In genomic region chr10:72784551-72785421, GRCh38 we compare ENCODE assay signal across 10 cellular contexts.
DNase-seq lines count a peak whose midpoint lies in the region; ATAC-seq and TF ChIP-seq lines count a peak whose summit lies in the region.
"Had no signal": no experiment of that assay in that cellular context is flagged by ENCODE, and none has a peak within 500 bp of the region (broad histone marks: within the 10 kb centered on the region; RNA-seq: fewer than 3 reads in every experiment).

No MANE protein-coding gene starts in this region.

- H3K9me3 Mint-ChIP-seq in nephron progenitor cell: peaks cover 2% of the 10 kb centered on the region
- H3K9me3 Mint-ChIP-seq in activated CD8-positive, alpha-beta T cell treated with anti-CD3 and anti-CD28 coated beads for 36 hours: no peaks in the 10 kb centered on the region

- peak; percentile 80 for DNase-seq in AG08395 (ENCODE audit: low spot score)
- peak; percentile 6 for DNase-seq in NCI-H2227 treated with DMSO at 0.1 percent for 48 hours (lab: John Stamatoyannopoulos, UW)
- no peak for DNase-seq in esophagus muscularis mucosa (ENCODE audit: extremely low spot score)
- peak; percentile 56 for DNase-seq in nephron progenitor cell
- no peak for DNase-seq in GM19240 (ENCODE audit: insufficient read length, low spot score)
- DNase-seq in activated CD8-positive, alpha-beta T cell treated with anti-CD3 and anti-CD28 coated beads for 36 hours: no peak
- DNase-seq: DND-41 had no signal

- no peaks in the 10 kb centered on the region for H3K27me3 ChIP-seq in esophagus muscularis mucosa

- peaks cover 25% of the 10 kb centered on the region for H3K4me1 Mint-ChIP-seq in nephron progenitor cell
- peaks cover 7% of the 10 kb centered on the region for H3K4me1 Mint-ChIP-seq in activated CD8-positive, alpha-beta T cell treated with anti-CD3 and anti-CD28 coated beads for 36 hours (ENCODE audit: low read depth)

- TF ChIP-seq CTCF in esophagus muscularis mucosa (IDR thresholded peaks at IDR 0.05) (no peak), nephron progenitor cell (IDR thresholded peaks at IDR 0.05) (no peak)
- no peak for TF ChIP-seq CTCF in activated CD8-positive, alpha-beta T cell treated with anti-CD3 and anti-CD28 coated beads for 36 hours (IDR thresholded peaks at IDR 0.05)

- no peaks in the 10 kb centered on the region for H3K36me3 ChIP-seq in esophagus muscularis mucosa

- H3K4me1 ChIP-seq in esophagus muscularis mucosa: peaks cover 25 to 45% (median 28%) of the 10 kb centered on the region in 4 donors
- H3K4me1 ChIP-seq: parathyroid adenoma had no signal

- no peak for ATAC-seq in GM21737 (IDR thresholded peaks at IDR 0.05; ENCODE audit: unreplicated experiment)
- ATAC-seq in activated CD8-positive, alpha-beta T cell treated with anti-CD3 and anti-CD28 coated beads for 36 hours: no peak
- no peak for ATAC-seq in HG03521 (IDR thresholded peaks at IDR 0.05; ENCODE audit: unreplicated experiment)

- peak overlapping the region in 1 of 4 donors; percentile 11 for H3K27ac ChIP-seq in esophagus muscularis mucosa (replicated peaks in 1 of 4)
- H3K27ac ChIP-seq: parathyroid adenoma had no signal

- no peak overlapping the region for H3K4me3 Mint-ChIP-seq in nephron progenitor cell
- H3K4me3 Mint-ChIP-seq in activated CD8-positive, alpha-beta T cell treated with anti-CD3 and anti-CD28 coated beads for 36 hours: no peak overlapping the region

- peaks cover 4% of the 10 kb centered on the region for H3K36me3 Mint-ChIP-seq in nephron progenitor cell (ENCODE audit: low read depth)
- H3K36me3 Mint-ChIP-seq in activated CD8-positive, alpha-beta T cell treated with anti-CD3 and anti-CD28 coated beads for 36 hours (ENCODE audit: low read depth): no peaks in the 10 kb centered on the region

- no peak for TF ChIP-seq EP300 in esophagus muscularis mucosa (IDR thresholded peaks at IDR 0.05)

- CTCF ChIA-PET in activated CD8-positive, alpha-beta T cell treated with anti-CD3 and anti-CD28 coated beads for 36 hours (lab: Charles Lee): interaction anchor here (0.7 kb wide), 1 partner anchor 736 kb away, joined by 3 read pairs; no protein-coding TSS in a partner anchor

- whole genome bisulfite sequencing in esophagus muscularis mucosa: 35% methylated on average over 7 of the region's 7 CpGs

- no peak for TF ChIP-seq POLR2A in esophagus muscularis mucosa (IDR thresholded peaks at IDR 0.05; ENCODE audit: low read depth)

- no peaks in the 10 kb centered on the region for H3K9me3 ChIP-seq in esophagus muscularis mucosa

- intact Hi-C loops in esophagus muscularis mucosa (cut with DNase I): no loop called here
- intact Hi-C loops in activated CD8-positive, alpha-beta T cell treated with anti-CD3 and anti-CD28 coated beads for 36 hours (cut with micrococcal nuclease): no loop called here

- H3K27me3 Mint-ChIP-seq in nephron progenitor cell (ENCODE audit: low read depth, poor library complexity): no peaks in the 10 kb centered on the region
- H3K27me3 Mint-ChIP-seq in activated CD8-positive, alpha-beta T cell treated with anti-CD3 and anti-CD28 coated beads for 36 hours: no peaks in the 10 kb centered on the region

- H3K27ac Mint-ChIP-seq in nephron progenitor cell: peak overlapping the region; percentile 34
- H3K27ac Mint-ChIP-seq in activated CD8-positive, alpha-beta T cell treated with anti-CD3 and anti-CD28 coated beads for 36 hours: no peak overlapping the region

- POLR2A ChIA-PET in activated CD8-positive, alpha-beta T cell treated with anti-CD3 and anti-CD28 coated beads for 36 hours (lab: Charles Lee): no interaction called here

- H3K4me3 ChIP-seq in esophagus muscularis mucosa: peak overlapping the region; percentile 9 to 27 (median 10)

Comparison
In these comparisons a context has a peak if more than half of its experiments do, and no peak if none do; other contexts are left out.
1. DNase-seq: peak in AG08395 (single experiment), NCI-H2227 treated with DMSO at 0.1 percent for 48 hours (single experiment) and nephron progenitor cell (single experiment); none in esophagus muscularis mucosa (single experiment), GM19240 (single experiment) and activated CD8-positive, alpha-beta T cell treated with anti-CD3 and anti-CD28 coated beads for 36 hours (single experiment).